Comparison of ENCODE assay signal across 18 cellular contexts in genomic region chr11:117735350-117735977, GRCh38.
A peak's percentile ranks its signal among the peaks of the same experiment; 100 is the strongest.
DNase-seq lines count a peak whose midpoint lies in the region; ATAC-seq and TF ChIP-seq lines count a peak whose summit lies in the region.
"Had no signal": no experiment of that assay in that cellular context is flagged by ENCODE, and none has a peak within 500 bp of the region (broad histone marks: within the 10 kb centered on the region; RNA-seq: fewer than 3 reads in every experiment).

No MANE protein-coding gene starts in this region.

- H3K9me3 Mint-ChIP-seq in activated CD8-positive, alpha-beta T cell treated with anti-CD3 and anti-CD28 coated beads for 36 hours = no peaks in the 10 kb centered on the region
- H3K9me3 Mint-ChIP-seq: HFFc6, T-cell had no signal

- peak; percentile 55 for ATAC-seq in left colon
- no peak for ATAC-seq in activated CD8-positive, alpha-beta T cell treated with anti-CD3 and anti-CD28 coated beads for 36 hours
- ATAC-seq: GM12878, Panc1, T-cell had no signal

- intact Hi-C loops in left colon (cut with DNase I, micrococcal nuclease) = no loop called here
- intact Hi-C loops in activated CD8-positive, alpha-beta T cell treated with anti-CD3 and anti-CD28 coated beads for 36 hours (cut with micrococcal nuclease) = no loop called here

- no peaks in the 10 kb centered on the region for H3K4me1 Mint-ChIP-seq in activated CD8-positive, alpha-beta T cell treated with anti-CD3 and anti-CD28 coated beads for 36 hours (ENCODE audit: low read depth)
- H3K4me1 Mint-ChIP-seq: B cell, T-cell had no signal

- POLR2A ChIA-PET in activated CD8-positive, alpha-beta T cell treated with anti-CD3 and anti-CD28 coated beads for 36 hours (lab: Charles Lee) = no interaction called here

- no peak overlapping the region for H3K27ac Mint-ChIP-seq in activated CD8-positive, alpha-beta T cell treated with anti-CD3 and anti-CD28 coated beads for 36 hours
- H3K27ac Mint-ChIP-seq: B cell; CD4-positive, alpha-beta memory T cell; HFFc6; T-cell had no signal

- CTCF ChIA-PET in activated CD8-positive, alpha-beta T cell treated with anti-CD3 and anti-CD28 coated beads for 36 hours (lab: Charles Lee) = interaction anchor here (1.7 kb wide), 1 partner anchor 310 kb away, joined by 6 read pairs; no protein-coding TSS in a partner anchor

- DNase-seq in NCI-H146 (lab: John Stamatoyannopoulos, UW) (peak; percentile 40), NCI-H526 treated with DMSO at 0.1 percent for 48 hours (lab: John Stamatoyannopoulos, UW) (peak; percentile 79), left colon (no peak), superior temporal gyrus (ENCODE audit: extremely low spot score) (peak; percentile 73), OCI-M1 (lab: John Stamatoyannopoulos, UW) (no peak)
- DNase-seq in activated CD8-positive, alpha-beta T cell treated with anti-CD3 and anti-CD28 coated beads for 36 hours = no peak
- no peak for DNase-seq in stimulated activated CD8-positive, alpha-beta memory T cell treated with anti-CD3 and anti-CD28 coated beads, Interleukin-4, amount 100 ng/mL, for 48 hours
- DNase-seq: Calu3; CD4-positive, alpha-beta memory T cell; HFFc6; KBM-7; NCI-H1436 treated with DMSO at 0.1 percent for 48 hours; NCI-H2081 treated with DMSO at 0.1 percent for 48 hours; NCI-H226; T-cell had no signal

- H3K36me3 Mint-ChIP-seq in activated CD8-positive, alpha-beta T cell treated with anti-CD3 and anti-CD28 coated beads for 36 hours (ENCODE audit: low read depth) = no peaks in the 10 kb centered on the region
- H3K36me3 Mint-ChIP-seq: CD4-positive, alpha-beta memory T cell; T-cell had no signal

- H3K27me3 Mint-ChIP-seq in activated CD8-positive, alpha-beta T cell treated with anti-CD3 and anti-CD28 coated beads for 36 hours = no peaks in the 10 kb centered on the region

- no peak overlapping the region for H3K4me3 Mint-ChIP-seq in activated CD8-positive, alpha-beta T cell treated with anti-CD3 and anti-CD28 coated beads for 36 hours
- H3K4me3 Mint-ChIP-seq: B cell; CD4-positive, alpha-beta memory T cell; HFFc6; T-cell had no signal

- TF ChIP-seq CTCF in activated CD8-positive, alpha-beta T cell treated with anti-CD3 and anti-CD28 coated beads for 36 hours (IDR thresholded peaks at IDR 0.05) = no peak

Comparison
In these comparisons a context has a peak if more than half of its experiments do, and no peak if none do; other contexts are left out.
1. DNase-seq: peak in NCI-H146 (single experiment), NCI-H526 treated with DMSO at 0.1 percent for 48 hours (single experiment) and superior temporal gyrus (single experiment); none in left colon (0 of 2), activated CD8-positive, alpha-beta T cell treated with anti-CD3 and anti-CD28 coated beads for 36 hours (single experiment), stimulated activated CD8-positive, alpha-beta memory T cell treated with anti-CD3 and anti-CD28 coated beads, Interleukin-4, amount 100 ng/mL, for 48 hours (single experiment) and OCI-M1 (single experiment).